Comparison of ENCODE assay signal across 20 cellular contexts in the genomic region with DNA sequence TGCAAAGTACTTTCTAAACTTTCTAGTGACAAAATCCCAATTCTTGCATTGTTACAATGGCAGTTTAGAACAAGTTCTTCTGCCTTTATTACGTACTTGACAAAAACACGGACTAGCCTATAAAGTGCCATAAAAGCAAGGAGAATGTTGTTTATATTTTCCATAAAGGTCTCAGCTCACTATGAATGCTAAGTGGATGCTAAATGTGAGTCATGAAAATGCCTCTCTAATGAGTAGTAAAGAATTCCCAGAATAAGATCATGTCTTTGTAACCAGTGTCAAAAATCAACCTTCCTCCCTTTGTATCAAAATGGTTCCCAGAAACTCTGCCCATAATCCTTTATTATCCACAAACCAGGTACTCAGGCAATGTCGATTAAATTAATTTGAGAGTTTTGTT.
DNase-seq lines count a peak whose midpoint lies in the region; ATAC-seq and TF ChIP-seq lines count a peak whose summit lies in the region.
"Had no signal": no experiment of that assay in that cellular context is flagged by ENCODE, and none has a peak within 500 bp of the region (broad histone marks: within the 10 kb centered on the region; RNA-seq: fewer than 3 reads in every experiment).

No MANE protein-coding gene starts in this region.

- BruUV-seq in Panc1 (replicated peaks; lab: Mats Ljungman, UMichigan), result no TSS peak

- H3K9me3 ChIP-seq in Panc1 (ENCODE audit: control insufficient read depth, insufficient read depth, low read depth, low read length) (no peaks in the 10 kb centered on the region), prostate gland (no peaks in the 10 kb centered on the region)
- H3K9me3 ChIP-seq: heart left ventricle had no signal

- WGBS in prostate gland, result 56% methylated on average over 3 of the region's 3 CpGs

- TF ChIP-seq CTCF in Panc1 (IDR thresholded peaks at IDR 0.05), result no peak
- no peak for TF ChIP-seq CTCF in epithelial cell of esophagus (IDR thresholded peaks at IDR 0.05; ENCODE audit: insufficient read depth, low read depth, low read length, missing control alignments)
- no peak for TF ChIP-seq CTCF in prostate gland (IDR thresholded peaks at IDR 0.05)

- no peak for TF ChIP-seq POLR2A in prostate gland (IDR thresholded peaks at IDR 0.05)

- DNase-seq in EL, result peak; percentile 82
- peak; percentile 5 for DNase-seq in Panc1 (ENCODE audit: low read depth, low spot score)
- peak; percentile 56 for DNase-seq in epithelial cell of esophagus (ENCODE audit: low read depth)
- peak; percentile 11 for DNase-seq in pulmonary artery endothelial cell (ENCODE audit: low read depth, low spot score)
- DNase-seq in NCI-H510A (lab: John Stamatoyannopoulos, UW), result no peak
- DNase-seq in SW480 (ENCODE audit: low spot score), result no peak
- no peak for DNase-seq in Kasumi-1 (lab: John Stamatoyannopoulos, UW)
- DNase-seq in prostate gland (ENCODE audit: low spot score), result no peak
- DNase-seq: activated CD4-positive, alpha-beta T cell treated with anti-CD3 and anti-CD28 coated beads, Interleukin-2, amount 10 ng/mL, durations not matched to agents 24 days and 14 days; activated T-cell treated with anti-CD3 and anti-CD28 coated beads, Interleukin-2, amount 50 U/mL, for 4 hours; CD8-positive, alpha-beta memory T cell; effector CD4-positive, alpha-beta T cell; heart left ventricle; naive thymus-derived CD4-positive, alpha-beta T cell; NCI-H1048; NCI-H345; OCI-M1; stimulated activated naive CD4-positive, alpha-beta T cell; T-helper 2 cell had no signal

- no peak for ATAC-seq in Panc1
- ATAC-seq: activated T-cell treated with anti-CD3 and anti-CD28 coated beads, Interleukin-2, amount 50 U/mL, for 4 hours; heart left ventricle; naive thymus-derived CD4-positive, alpha-beta T cell; sciatic nerve had no signal

- in situ Hi-C loops in Panc1 (cut with HindIII; ENCODE audit: low pct_unique_long_range_greater_than_20kb, low sequenced_read_pairs), result no loop called here

- no peaks in the 10 kb centered on the region for H3K27me3 ChIP-seq in Panc1 (ENCODE audit: control insufficient read depth, insufficient read depth, low read length)
- no peaks in the 10 kb centered on the region for H3K27me3 ChIP-seq in prostate gland (replicated peaks; ENCODE audit: insufficient read depth)
- H3K27me3 ChIP-seq: heart left ventricle had no signal

- H3K4me1 ChIP-seq in Panc1 (ENCODE audit: control insufficient read depth, insufficient read depth, low read length) (no peaks in the 10 kb centered on the region), prostate gland (replicated peaks) (no peaks in the 10 kb centered on the region)
- H3K4me1 ChIP-seq: heart left ventricle had no signal

- H3K36me3 ChIP-seq in Panc1 (ENCODE audit: control insufficient read depth, insufficient read depth, low read length), result no peaks in the 10 kb centered on the region
- no peaks in the 10 kb centered on the region for H3K36me3 ChIP-seq in prostate gland
- H3K36me3 ChIP-seq: heart left ventricle had no signal

- POLR2A ChIA-PET in Panc1 (lab: Charles Lee), result no interaction called here

- H3K27ac ChIP-seq in Panc1 (ENCODE audit: low read length) (no peak overlapping the region), prostate gland (no peak overlapping the region)
- H3K27ac ChIP-seq: heart left ventricle had no signal

- CTCF ChIA-PET in Panc1 (lab: Charles Lee), result no interaction called here

- H3K4me3 ChIP-seq in Panc1 (ENCODE audit: low read depth in 2 of 2, low read length in 2 of 2), result no peak overlapping the region
- H3K4me3 ChIP-seq in epithelial cell of esophagus (ENCODE audit: low read length), result no peak overlapping the region
- H3K4me3 ChIP-seq in prostate gland, result no peak overlapping the region
- H3K4me3 ChIP-seq: heart left ventricle had no signal

- intact Hi-C loops in Panc1 (cut with micrococcal nuclease; ENCODE audit: unreplicated experiment) (no loop called here), prostate gland (cut with DNase I) (no loop called here)

Comparison
In these comparisons a context has a peak if more than half of its experiments do, and no peak if none do; other contexts are left out.
1. DNase-seq: peak in EL (single experiment), Panc1 (single experiment), epithelial cell of esophagus (single experiment) and pulmonary artery endothelial cell (single experiment); none in NCI-H510A (single experiment), SW480 (single experiment), Kasumi-1 (0 of 2) and prostate gland (single experiment).